In genomic region chr6:112841553-112842337, GRCh38 we compare ENCODE assay signal across 19 cellular contexts.
DNase-seq lines count a peak whose midpoint lies in the region; ATAC-seq, FAIRE-seq and TF ChIP-seq lines count a peak whose summit lies in the region.
"Had no signal": no experiment of that assay in that cellular context is flagged by ENCODE, and none has a peak within 500 bp of the region (broad histone marks: within the 10 kb centered on the region; RNA-seq: fewer than 3 reads in every experiment).

No MANE protein-coding gene starts in this region.

- TF ChIP-seq CTCF in ascending aorta (IDR thresholded peaks at IDR 0.05) (no peak), ovary (IDR thresholded peaks at IDR 0.05) (no peak), D721Med (IDR thresholded peaks at IDR 0.05; ENCODE audit: insufficient read depth, missing control alignments) (no peak)

- H3K36me3 ChIP-seq in ascending aorta (no peaks in the 10 kb centered on the region), ovary (no peaks in the 10 kb centered on the region)
- H3K36me3 ChIP-seq: BE2C, left lung, sigmoid colon, stomach had no signal

- intact Hi-C loops in ascending aorta (cut with DNase I) (no loop called here), ovary (cut with DNase I) (no loop called here)

- H3K27me3 ChIP-seq in ascending aorta (no peaks in the 10 kb centered on the region), ovary (no peaks in the 10 kb centered on the region)
- H3K27me3 ChIP-seq: BE2C, left lung, sigmoid colon, stomach had no signal

- ATAC-seq in GM18519 (IDR thresholded peaks at IDR 0.05; ENCODE audit: low FRiP score, unreplicated experiment) (peak; percentile 90), GM21717 (IDR thresholded peaks at IDR 0.05; ENCODE audit: unreplicated experiment) (peak; percentile 91), HG03439 (IDR thresholded peaks at IDR 0.05; ENCODE audit: unreplicated experiment) (peak; percentile 84)
- ATAC-seq: left lung, natural killer cell, WTC11 had no signal

- H3K4me3 ChIP-seq in ascending aorta (no peak overlapping the region), ovary (no peak overlapping the region)
- H3K4me3 ChIP-seq: left lung, sigmoid colon, stomach had no signal

- DNase-seq in medulla oblongata (ENCODE audit: extremely low spot score) (peak; percentile 51), ascending aorta (ENCODE audit: low spot score in 2 of 2) (no peak), ovary (no peak), D721Med (ENCODE audit: insufficient read length, low spot score) (no peak), 8988T (no peak)
- DNase-seq: activated CD8-positive, alpha-beta memory T cell treated with anti-CD3 and anti-CD28 coated beads, Interleukin-2, amount 50 U/mL, for 48 hours; BE2C; DMS79; GOT3; hypothalamus; left lung; natural killer cell; sigmoid colon; stomach had no signal

- no peak for TF ChIP-seq EP300 in ovary (IDR thresholded peaks at IDR 0.05)

- 88 to 91% (median 88%) methylated on average over 4 of the region's 4 CpGs for WGBS in ovary, 3 donors

- no peaks in the 10 kb centered on the region for H3K4me1 ChIP-seq in ascending aorta
- no peaks in the 10 kb centered on the region for H3K4me1 ChIP-seq in ovary (ENCODE audit: insufficient read depth)
- H3K4me1 ChIP-seq: BE2C, left lung, sigmoid colon, stomach had no signal

- no peak overlapping the region for H3K27ac ChIP-seq in ascending aorta
- no peak overlapping the region for H3K27ac ChIP-seq in ovary
- H3K27ac ChIP-seq: epithelial cell of prostate, left lung, sigmoid colon, stomach had no signal

- FAIRE-seq in D721Med (lab: Jason Lieb, UNC): no peak

- TF ChIP-seq POLR2A in ovary (IDR thresholded peaks at IDR 0.05): no peak

- H3K9me3 ChIP-seq in ascending aorta (no peaks in the 10 kb centered on the region), ovary (no peaks in the 10 kb centered on the region)
- H3K9me3 ChIP-seq: BE2C, left lung, stomach had no signal
